Comparison of ENCODE assay signal across 27 cellular contexts in the genomic region with DNA sequence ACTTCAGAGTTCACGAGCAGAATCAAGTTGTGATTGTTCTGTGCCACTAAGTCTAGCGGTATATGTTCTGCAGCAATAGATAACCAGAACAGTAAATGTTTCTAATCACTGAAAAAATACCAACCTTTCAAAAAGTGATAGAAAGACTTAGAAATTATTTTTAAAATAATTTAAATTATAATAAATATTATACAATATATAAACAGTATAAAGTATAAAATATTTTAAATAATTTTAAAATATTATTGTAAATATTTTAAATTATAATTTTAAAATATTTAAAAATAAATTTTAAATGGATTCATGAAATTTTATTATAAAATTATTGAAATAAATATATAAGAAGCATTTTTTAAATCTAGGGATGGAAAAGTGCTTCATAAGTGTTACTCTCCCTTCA.
"Had no signal": no experiment of that assay in that cellular context is flagged by ENCODE, and none has a peak within 500 bp of the region (broad histone marks: within the 10 kb centered on the region; RNA-seq: fewer than 3 reads in every experiment).

No MANE protein-coding gene starts in this region.

- FAIRE-seq: endothelial cell of umbilical vein had no signal

- DNase-seq: colonic mucosa; effector CD8-positive, alpha-beta T cell; endodermal cell; foreskin keratinocyte; glutamatergic neuron; heart right ventricle; hypothalamus; immature natural killer cell; islet precursor cell; natural killer cell; occipital lobe; right lobe of liver; stimulated activated CD4-positive, alpha-beta T cell treated with anti-CD3 and anti-CD28 coated beads, Interleukin-12 subunit alpha, Interleukin-12 subunit beta, amount 100 ng/mL, for 4 hours; stimulated activated CD4-positive, alpha-beta T cell treated with anti-CD3 and anti-CD28 coated beads, Interleukin-1b, Interleukin-23, amount 100 ng/mL, for 48 hours; stimulated activated CD4-positive, alpha-beta T cell treated with anti-CD3 and anti-CD28 coated beads, Interleukin-4, amount 100 ng/mL, for 1 hour; stimulated activated naive CD4-positive, alpha-beta T cell; stimulated activated naive CD8-positive, alpha-beta T cell treated with anti-CD3 and anti-CD28 coated beads, Interleukin-15, amount 100 ng/mL, for 72 hours; transverse colon; upper lobe of right lung had no signal

- H3K27ac ChIP-seq: colonic mucosa, esophagus muscularis mucosa, foreskin keratinocyte, heart right ventricle, ovary, right lobe of liver, suprapubic skin, transverse colon, upper lobe of right lung, uterus had no signal

- H3K36me3 ChIP-seq: colonic mucosa, esophagus muscularis mucosa, heart right ventricle, ovary, right lobe of liver, suprapubic skin, transverse colon, upper lobe of right lung, uterus had no signal

- H3K27me3 ChIP-seq: colonic mucosa, esophagus muscularis mucosa, foreskin keratinocyte, heart right ventricle, ovary, right lobe of liver, suprapubic skin, transverse colon, upper lobe of right lung, uterus had no signal

- H3K4me3 ChIP-seq: colonic mucosa, esophagus muscularis mucosa, heart right ventricle, lung, ovary, right lobe of liver, smooth muscle cell, suprapubic skin, transverse colon, upper lobe of right lung, uterus had no signal

- H3K9me3 ChIP-seq: colonic mucosa, ovary, transverse colon, upper lobe of right lung, uterus had no signal

- H3K4me2 ChIP-seq: smooth muscle cell had no signal

- H3K4me1 ChIP-seq: colonic mucosa, esophagus muscularis mucosa, foreskin keratinocyte, heart right ventricle, suprapubic skin, transverse colon, upper lobe of right lung, uterus had no signal

- ATAC-seq: foreskin keratinocyte; heart right ventricle; left lobe of liver; natural killer cell; right lobe of liver; stimulated activated naive CD8-positive, alpha-beta T cell treated with anti-CD3 and anti-CD28 coated beads, Interleukin-15, amount 100 ng/mL, for 72 hours; upper lobe of right lung had no signal
